Comparison of ENCODE assay signal across 8 cellular contexts in the genomic region with DNA sequence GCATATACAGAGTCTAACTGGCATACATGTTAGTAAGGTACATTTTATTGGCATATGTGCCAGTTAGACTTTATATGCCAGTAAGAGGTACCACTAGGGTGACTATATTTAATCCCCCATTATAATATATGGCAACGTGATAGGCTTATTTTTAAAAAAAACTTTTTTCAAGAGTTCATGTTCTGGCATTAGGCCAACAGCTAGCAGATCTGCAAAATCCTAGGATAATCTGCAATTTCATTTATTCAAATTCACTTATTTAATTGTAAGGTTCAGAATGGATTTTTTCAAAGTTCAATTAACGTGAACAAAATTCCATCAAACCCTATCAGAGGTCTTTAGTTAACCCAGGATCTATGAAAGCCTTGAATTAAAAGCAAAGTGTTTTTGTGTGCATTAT.
"Had no signal": no experiment of that assay in that cellular context is flagged by ENCODE, and none has a peak within 500 bp of the region (broad histone marks: within the 10 kb centered on the region; RNA-seq: fewer than 3 reads in every experiment).

No MANE protein-coding gene starts in this region.

- FAIRE-seq: G401.6, GM12891, GM12892, GM18507, GM19239 had no signal

- ATAC-seq: GM12878 had no signal

- DNase-seq: GDM1, GF-D8 had no signal

- H3K4me3 ChIP-seq: GM12878 had no signal
